In genomic region chr9:100430286-100430940, GRCh38 we compare ENCODE assay signal across 1 cellular context.
TF ChIP-seq lines count a peak whose summit lies in the region.

No MANE protein-coding gene starts in this region.

TF ChIP-seq in A549, 52 proteins besides CTCF, POLR2A, EP300 and RAD21 (continued from another document):
- no peak for TF ChIP-seq HES2 (IDR thresholded peaks at IDR 0.05)
- TF ChIP-seq NPAS2 (CRISPR knock-in tag; IDR thresholded peaks at IDR 0.05; ENCODE audit: borderline replicate concordance) = no peak
- TF ChIP-seq HOXB5 (CRISPR knock-in tag; IDR thresholded peaks at IDR 0.05) = no peak
